In genomic region chr2:42907835-42908234, GRCh38 we compare ENCODE assay signal across 1 cellular context.
TF ChIP-seq lines count a peak whose summit lies in the region.

No MANE protein-coding gene starts in this region.

TF ChIP-seq in HepG2, 621 proteins besides CTCF, POLR2A, EP300 and RAD21 (continued from another document):
- TF ChIP-seq RNF2 (conservative IDR thresholded peaks at IDR 0.05; ENCODE audit: low read depth) (no peak), HOXD1 (CRISPR knock-in tag; IDR thresholded peaks at IDR 0.05) (no peak), MAFK (conservative IDR thresholded peaks at IDR 0.05 in 1 of 2, IDR thresholded peaks at IDR 0.05 in 1 of 2; ENCODE audit: low read length in 2 of 2) (no peak), FOXP1 (IDR thresholded peaks at IDR 0.05) (no peak), FOXP1 (CRISPR knock-in tag; IDR thresholded peaks at IDR 0.05) (no peak), ZNF766 (CRISPR knock-in tag; IDR thresholded peaks at IDR 0.05; ENCODE audit: borderline replicate concordance) (no peak), RAD51 (IDR thresholded peaks at IDR 0.05; ENCODE audit: borderline replicate concordance) (no peak), YEATS2 (CRISPR knock-in tag; IDR thresholded peaks at IDR 0.05; ENCODE audit: borderline replicate concordance) (no peak), ZNF629 (CRISPR knock-in tag; conservative IDR thresholded peaks at IDR 0.05) (no peak)
- TF ChIP-seq, protein P1, sequence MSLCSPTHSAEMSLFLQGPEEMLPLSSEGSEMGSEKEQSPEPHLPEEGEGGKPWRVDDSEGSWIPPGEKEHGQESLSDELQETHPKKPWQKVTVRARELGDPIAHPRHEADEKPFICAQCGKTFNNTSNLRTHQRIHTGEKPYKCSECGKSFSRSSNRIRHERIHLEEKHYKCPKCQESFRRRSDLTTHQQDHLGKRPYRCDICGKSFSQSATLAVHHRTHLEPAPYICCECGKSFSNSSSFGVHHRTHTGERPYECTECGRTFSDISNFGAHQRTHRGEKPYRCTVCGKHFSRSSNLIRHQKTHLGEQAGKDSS (CRISPR knock-in tag; IDR thresholded peaks at IDR 0.05; ENCODE audit: borderline replicate concordance, low read depth), result no peak
